Comparison of ENCODE assay signal across 23 cellular contexts in the genomic region with DNA sequence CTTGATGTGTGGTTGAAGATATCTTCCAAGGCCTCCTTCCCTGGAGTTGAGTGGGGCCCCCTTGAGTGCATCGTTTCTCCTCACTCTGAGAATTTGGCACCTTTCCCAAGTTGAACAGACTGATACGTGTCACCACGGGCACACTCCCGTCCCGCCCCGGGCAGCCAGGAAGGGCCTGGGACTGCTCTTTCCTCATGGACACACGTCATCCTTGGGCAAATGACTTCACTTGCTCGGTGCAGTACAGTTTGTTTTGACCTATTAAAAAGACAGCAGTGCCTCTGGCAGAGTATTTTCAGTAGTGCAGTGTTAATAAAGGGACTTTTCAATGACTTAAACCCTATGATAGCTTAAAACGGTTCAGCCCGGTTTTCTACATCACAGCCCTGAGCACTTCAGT. TPM values are rescaled to one million over a fixed set of nuclear protein-coding genes. Genes with fewer than 3 reads are reported as not detected.
DNase-seq lines count a peak whose midpoint lies in the region; ATAC-seq and TF ChIP-seq lines count a peak whose summit lies in the region.
"Had no signal": no experiment of that assay in that cellular context is flagged by ENCODE, and none has a peak within 500 bp of the region (broad histone marks: within the 10 kb centered on the region; RNA-seq: fewer than 3 reads in every experiment).

No MANE protein-coding gene starts in this region.

- 0 out of 2 replicates have a peak, but pooled peaks cover 1% of the 10 kb centered on the region for H3F3A ChIP-seq in GM23248 (ENCODE audit: insufficient read depth)

- H3K36me3 ChIP-seq in GM23248 (ENCODE audit: low read depth) (peaks cover 64% of the 10 kb centered on the region), gastroesophageal sphincter (peaks cover 0 to 100% of the 10 kb centered on the region in 2 donors)

- no peak for TF ChIP-seq POLR2A in gastroesophageal sphincter (IDR thresholded peaks at IDR 0.05)

- no peaks in the 10 kb centered on the region for H3K79me2 ChIP-seq in GM23248 (ENCODE audit: insufficient read depth)

- H2AFZ ChIP-seq in GM23248, result no peak overlapping the region

- no peaks in the 10 kb centered on the region for H3K27me3 ChIP-seq in GM23248 (replicated peaks; ENCODE audit: insufficient read depth)
- no peaks in the 10 kb centered on the region for H3K27me3 ChIP-seq in gastroesophageal sphincter
- H3K27me3 ChIP-seq: body of pancreas, MG63 had no signal

- no peak overlapping the region for H3K9ac ChIP-seq in GM23248

- peak; percentile 5 for DNase-seq in GM23248
- peak; percentile 27 to 43 for DNase-seq in cardiac fibroblast (ENCODE audit: low read depth in 2 of 2)
- peak; percentile 20 for DNase-seq in pulmonary artery endothelial cell (ENCODE audit: low read depth, low spot score)
- DNase-seq in MV-4-11 (lab: John Stamatoyannopoulos, UW), result no peak
- DNase-seq in DMS79 treated with DMSO at 0.1 percent for 48 hours (lab: John Stamatoyannopoulos, UW), result no peak
- DNase-seq: activated CD4-positive, alpha-beta T cell treated with anti-CD3 and anti-CD28 coated beads, Interleukin-2, amount 10 ng/mL, durations not matched to agents 24 days and 14 days; activated naive CD8-positive, alpha-beta T cell treated with anti-CD3 and anti-CD28 coated beads, Interleukin-2, amount 50 U/mL, for 24 hours; body of pancreas; CD4-positive, CD25-positive, alpha-beta regulatory T cell; cortex of kidney; MG63; NCI-H1417 treated with DMSO at 0.1 percent for 48 hours; NCI-H2171; NCI-H524; small intestine; stimulated activated CD4-positive, alpha-beta T cell treated with anti-CD3 and anti-CD28 coated beads, Interleukin-2, amount 100 ng/mL, for 24 hours; T-helper 2 cell had no signal

- no peaks in the 10 kb centered on the region for H3K9me3 ChIP-seq in GM23248 (ENCODE audit: low read depth)
- H3K9me3 ChIP-seq in gastroesophageal sphincter, result no peaks in the 10 kb centered on the region
- H3K9me3 ChIP-seq: body of pancreas, MG63 had no signal

- ATAC-seq in gastroesophageal sphincter (peak; percentile 58), HG02571 (IDR thresholded peaks at IDR 0.05; ENCODE audit: unreplicated experiment) (no peak), HG03139 (IDR thresholded peaks at IDR 0.05; ENCODE audit: unreplicated experiment) (no peak)
- ATAC-seq: activated naive CD8-positive, alpha-beta T cell treated with anti-CD3 and anti-CD28 coated beads, Interleukin-2, amount 50 U/mL, for 24 hours; body of pancreas; stimulated activated memory B cell treated with anti-CD40 and anti-IgM and Interleukin-4, amounts not matched to agents 10 μg/mL and 1 μg/mL and 100 μg/mL, for 72 hours had no signal

- no peak overlapping the region for H3K4me2 ChIP-seq in GM23248 (ENCODE audit: unreplicated experiment)

- in situ Hi-C loops in GM23248 (cut with MboI), result no loop called here

- no peak for TF ChIP-seq EP300 in gastroesophageal sphincter (IDR thresholded peaks at IDR 0.05)

- no peaks in the 10 kb centered on the region for H4K20me1 ChIP-seq in GM23248 (ENCODE audit: insufficient read depth)

- H3K4me1 ChIP-seq in GM23248 (ENCODE audit: insufficient read depth) (no peaks in the 10 kb centered on the region), gastroesophageal sphincter (no peaks in the 10 kb centered on the region)
- H3K4me1 ChIP-seq: body of pancreas had no signal

- H3K4me3 ChIP-seq in GM23248, result no peak overlapping the region
- no peak overlapping the region for H3K4me3 ChIP-seq in cardiac fibroblast (replicated peaks in 1 of 2; ENCODE audit: low read depth in 2 of 2, low read length in 2 of 2)
- H3K4me3 ChIP-seq in gastroesophageal sphincter, result no peak overlapping the region
- H3K4me3 ChIP-seq: body of pancreas, MG63, SK-N-MC had no signal

- H3K27ac ChIP-seq in GM23248 (no peak overlapping the region), gastroesophageal sphincter (peak overlapping the region in 1 of 4 donors; percentile 7)
- H3K27ac ChIP-seq: body of pancreas, SK-N-MC, VCaP had no signal

- H3K9me2 ChIP-seq in GM23248 (ENCODE audit: insufficient read depth), result no peaks in the 10 kb centered on the region

- TF ChIP-seq CTCF in cardiac fibroblast (IDR thresholded peaks at IDR 0.05; ENCODE audit: low read depth, low read length) (no peak), gastroesophageal sphincter (IDR thresholded peaks at IDR 0.05) (no peak)

- 63 to 70% methylated on average over 10 of the region's 10 CpGs for WGBS in GM23248 (ENCODE audit: low coverage in 1 of 2, low lambda C conversion rate in 2 of 2, missing lambda C conversion rate in 2 of 2), 2 experiments
- WGBS in gastroesophageal sphincter (ENCODE audit: low coverage in 1 of 2), 2 donors, result 75 to 80% methylated on average over 2 to 9 of the region's 10 CpGs

RNA-seq across cellular contexts. Expression of a gene that starts 59.9 kb away (rescaled TPM):
- total RNA-seq in GM23248 (2014; rRNA removed; shearing (Covaris generic)), result 24.4 and 27.4 TPM in 2 replicates
- 26.8 and 29.9 TPM in 2 replicates for polyA plus RNA-seq in GM23248 (2016; fragmentation: Nextera tagmentation; extraction: Ambion mirVana)
- 10 to 100 TPM; 38.4 to 86.1 (median 40.1) TPM for total RNA-seq in gastroesophageal sphincter
- total RNA-seq in pulmonary artery endothelial cell, result 400 and 409 TPM in 2 replicates

Comparison
In these comparisons a context has a peak if more than half of its experiments do, and no peak if none do; other contexts are left out.
1. DNase-seq: peak in GM23248 (single experiment), cardiac fibroblast (2 of 2) and pulmonary artery endothelial cell (single experiment); none in MV-4-11 (single experiment) and DMS79 treated with DMSO at 0.1 percent for 48 hours (single experiment).